In the genomic region with DNA sequence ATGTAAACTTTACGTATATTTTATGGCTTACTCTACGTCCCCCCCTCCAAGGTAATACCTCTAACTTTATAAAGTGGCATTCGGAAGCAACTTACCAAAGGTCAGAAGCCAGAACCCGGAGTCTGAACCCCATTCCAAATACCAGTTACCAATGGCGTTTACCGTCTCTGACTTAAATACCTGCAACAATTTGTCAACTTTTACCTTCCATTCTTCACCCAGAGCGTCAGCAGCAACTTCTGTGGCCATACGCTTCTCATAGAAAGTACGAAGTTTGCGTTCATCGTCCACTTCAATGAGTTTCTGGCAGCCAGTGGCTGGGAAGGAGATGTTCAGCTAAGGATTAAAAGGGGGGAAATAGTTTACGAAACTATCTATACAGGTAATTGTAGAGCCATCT, we compare ENCODE assay signal across 1 cellular context.
TF ChIP-seq lines count a peak whose summit lies in the region.

No MANE protein-coding gene starts in this region.

TF ChIP-seq in endothelial cell of umbilical vein, 7 proteins besides CTCF, POLR2A, EP300 and RAD21 (continued from another document):
- TF ChIP-seq FOS (IDR thresholded peaks at IDR 0.05; ENCODE audit: borderline replicate concordance, insufficient read depth, low read length) (no peak), MAX (IDR thresholded peaks at IDR 0.05; ENCODE audit: insufficient read depth, insufficient read length) (no peak), JUN (IDR thresholded peaks at IDR 0.05; ENCODE audit: borderline replicate concordance, insufficient read depth, insufficient read length, low read depth) (no peak), EZH2 (IDR thresholded peaks at IDR 0.05; ENCODE audit: borderline replicate concordance, low read depth, low read length, severe bottlenecking) (no peak), GATA2 (IDR thresholded peaks at IDR 0.05; ENCODE audit: insufficient read depth, insufficient read length, low read depth, low read length) (no peak)
TF ChIP-seq in endothelial cell of umbilical vein: peak in this region for 0.
